In the genomic region with DNA sequence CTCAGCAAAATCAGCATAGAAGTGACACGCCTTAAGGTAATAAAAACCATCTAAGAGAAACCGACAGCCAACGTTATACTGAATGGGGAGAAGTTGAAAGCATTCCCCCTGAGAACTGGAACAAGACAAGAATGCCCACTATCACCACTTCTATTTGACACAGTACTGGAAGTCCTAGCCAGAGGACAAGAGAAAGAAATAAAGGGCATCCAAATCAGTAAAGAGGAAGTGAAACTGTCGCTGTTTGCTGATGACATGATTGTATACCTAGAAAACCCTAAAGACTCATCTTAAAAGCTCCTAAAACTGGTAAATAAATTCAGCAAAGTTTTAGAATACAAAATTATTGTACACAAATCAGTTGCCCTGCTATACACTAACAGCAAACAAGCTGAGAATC, we compare ENCODE assay signal across 13 cellular contexts.
"Had no signal": no experiment of that assay in that cellular context is flagged by ENCODE, and none has a peak within 500 bp of the region (broad histone marks: within the 10 kb centered on the region; RNA-seq: fewer than 3 reads in every experiment).

No MANE protein-coding gene starts in this region.

- H3K27ac ChIP-seq: cardiac muscle cell, colonic mucosa, esophagus squamous epithelium, sigmoid colon, transverse colon, WERI-Rb-1 had no signal

- ATAC-seq: activated CD4-positive, alpha-beta T cell treated with anti-CD3 and anti-CD28 coated beads for 36 hours; activated T-helper 17 cell treated with anti-CD3 and anti-CD28 coated beads, Interleukin-2, amount 50 U/mL, for 72 hours; stimulated activated naive B cell treated with anti-CD40 and anti-IgM and Interleukin-4, amounts not matched to agents 10 μg/mL and 1 μg/mL and 100 μg/mL, for 72 hours had no signal

- H3K4me3 ChIP-seq: cardiac muscle cell, colonic mucosa, esophagus squamous epithelium, sigmoid colon, transverse colon had no signal

- H3K27me3 ChIP-seq: cardiac muscle cell, colonic mucosa, esophagus squamous epithelium, sigmoid colon, transverse colon had no signal

- H3K36me3 ChIP-seq: cardiac muscle cell, colonic mucosa, esophagus squamous epithelium, sigmoid colon, transverse colon, WERI-Rb-1 had no signal

- H3K4me1 ChIP-seq: colonic mucosa, sigmoid colon, transverse colon had no signal

- DNase-seq: activated CD4-positive, alpha-beta T cell treated with anti-CD3 and anti-CD28 coated beads for 36 hours; activated naive CD4-positive, alpha-beta T cell treated with anti-CD3 and anti-CD28 coated beads for 36 hours; colonic mucosa; esophagus squamous epithelium; foreskin fibroblast; nephron progenitor cell; sigmoid colon; stimulated activated CD4-positive, alpha-beta T cell treated with anti-CD3 and anti-CD28 coated beads, Interleukin-2, amount 100 ng/mL, for 24 hours; stimulated activated naive B cell treated with anti-CD40 and anti-IgM and Interleukin-4, amounts not matched to agents 10 μg/mL and 1 μg/mL and 100 μg/mL, for 72 hours; transverse colon; WERI-Rb-1 had no signal

- H3K9me3 ChIP-seq: colonic mucosa, sigmoid colon, transverse colon had no signal
